1 cellular context compared by ENCODE assay signal in the genomic region with DNA sequence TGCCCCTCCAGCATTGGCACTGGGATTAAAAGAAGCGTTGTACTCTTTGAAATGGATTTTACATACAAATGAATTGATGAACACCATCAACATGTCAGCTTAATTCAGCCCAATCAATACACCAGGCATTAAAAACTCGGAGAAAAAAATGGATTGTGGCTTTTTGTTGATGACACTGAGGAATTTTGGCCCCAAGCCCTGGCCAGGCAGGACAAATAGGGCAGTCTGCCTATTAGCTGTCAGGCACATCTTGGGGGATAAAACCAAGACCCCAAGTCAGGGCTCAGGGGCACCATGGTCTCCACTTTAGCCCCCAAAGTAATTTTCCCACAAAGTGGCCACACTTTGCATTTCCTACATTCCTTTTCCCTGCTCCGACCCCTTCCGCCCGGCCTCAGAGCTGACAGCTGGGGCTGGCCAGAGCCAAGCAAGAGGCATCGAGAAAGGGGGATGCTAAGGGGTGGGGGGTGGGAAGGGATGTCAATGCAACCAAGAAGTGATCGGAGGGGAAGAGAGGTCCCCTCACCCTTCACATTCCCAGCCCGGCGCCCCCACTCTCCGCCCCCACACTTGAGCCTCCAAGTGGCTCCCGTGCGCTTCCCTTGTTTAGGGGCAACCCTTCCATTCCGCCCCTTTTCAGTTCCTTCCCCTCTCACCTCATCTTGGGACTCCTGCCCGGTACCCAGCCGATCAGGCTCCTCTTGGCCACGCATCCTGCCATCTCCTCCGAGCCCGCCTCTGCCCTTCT.
TF ChIP-seq lines count a peak whose summit lies in the region.

No MANE protein-coding gene starts in this region.

TF ChIP-seq in GM12878, 131 proteins besides CTCF, POLR2A, EP300 and RAD21 (continued from another document):
- TF ChIP-seq EGR1 (IDR thresholded peaks at IDR 0.05; ENCODE audit: borderline replicate concordance in 1 of 2, low read depth in 2 of 2, low read length in 2 of 2) (peak in 1 of 2 experiments; percentile 30; a peak in 1 of 3 replicates), SPI1 (IDR thresholded peaks at IDR 0.05; ENCODE audit: borderline replicate concordance, insufficient read depth, low read depth, low read length) (0 out of 2 replicates have a peak, but pooled peaks have one; percentile 14), IKZF1 (conservative IDR thresholded peaks at IDR 0.05) (peak; percentile 44)
